22 cellular contexts compared by ENCODE assay signal in the genomic region with DNA sequence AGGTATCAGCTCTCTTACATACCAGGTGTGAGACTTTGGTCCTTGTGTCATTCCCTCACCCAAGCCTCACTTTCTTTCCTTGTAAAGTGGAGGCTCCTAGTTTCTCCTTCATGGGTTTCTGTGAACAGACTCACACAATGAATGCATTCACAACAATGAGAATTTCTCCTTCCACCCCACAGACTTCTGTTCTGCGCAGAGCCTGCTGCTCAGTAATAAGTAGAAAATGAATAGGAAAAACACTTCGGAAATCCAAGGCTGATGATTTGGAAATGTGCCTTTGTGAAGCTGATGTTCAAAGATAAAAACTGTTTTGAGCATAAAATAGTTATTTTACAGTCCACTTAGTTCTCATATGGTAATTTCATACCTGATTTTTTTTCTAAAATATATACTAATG.
DNase-seq lines count a peak whose midpoint lies in the region; TF ChIP-seq lines count a peak whose summit lies in the region.
"Had no signal": no experiment of that assay in that cellular context is flagged by ENCODE, and none has a peak within 500 bp of the region (broad histone marks: within the 10 kb centered on the region; RNA-seq: fewer than 3 reads in every experiment).

No MANE protein-coding gene starts in this region.

- H3K27me3 ChIP-seq in dorsolateral prefrontal cortex (no peaks in the 10 kb centered on the region), smooth muscle cell (ENCODE audit: low read depth) (peaks cover 5% of the 10 kb centered on the region)
- H3K27me3 ChIP-seq: BE2C, SJSA1 had no signal

- no peaks in the 10 kb centered on the region for H3K36me3 ChIP-seq in smooth muscle cell (ENCODE audit: low read depth)
- H3K36me3 ChIP-seq: BE2C, SJSA1 had no signal

- no peak overlapping the region for H3K9ac ChIP-seq in smooth muscle cell (ENCODE audit: low read depth)

- H3K4me1 ChIP-seq in smooth muscle cell (ENCODE audit: low read depth) = no peaks in the 10 kb centered on the region
- H3K4me1 ChIP-seq: BE2C had no signal

- no peaks in the 10 kb centered on the region for H4K20me1 ChIP-seq in smooth muscle cell (ENCODE audit: low read depth)

- TF ChIP-seq CTCF in dorsolateral prefrontal cortex (IDR thresholded peaks at IDR 0.05 in 54 of 56, conservative IDR thresholded peaks at IDR 0.05 in 2 of 56; ENCODE audit: low read depth in 1 of 56, partially characterized antibody in 56 of 56) (no peak), smooth muscle cell (IDR thresholded peaks at IDR 0.05; ENCODE audit: borderline replicate concordance, insufficient read depth, poor library complexity, severe bottlenecking) (no peak)

- H3K4me2 ChIP-seq in smooth muscle cell = peak overlapping the region; percentile 43

- peaks cover 5% of the 10 kb centered on the region for H3F3A ChIP-seq in smooth muscle cell (ENCODE audit: low read depth)

- DNase-seq in dorsolateral prefrontal cortex = no peak
- peak; percentile 61 for DNase-seq in midbrain (lab: John Stamatoyannopoulos, UW)
- DNase-seq in smooth muscle cell (lab: John Stamatoyannopoulos, UW; ENCODE audit: unreplicated experiment) = no peak
- DNase-seq in cerebellar nuclear complex (lab: John Stamatoyannopoulos, UW) = no peak
- no peak for DNase-seq in epidermal melanocyte (ENCODE audit: insufficient read length, low spot score)
- DNase-seq in stimulated activated CD4-positive, alpha-beta T cell treated with anti-CD3 and anti-CD28 coated beads, Interleukin-2, amount 100 ng/mL, for 48 hours = no peak
- DNase-seq in KG1 (lab: John Stamatoyannopoulos, UW) = no peak
- DNase-seq: BE2C; CD8-positive, alpha-beta memory T cell; DMS 273 treated with DMSO at 0.1 percent for 48 hours; DMS79; EL; GDM1; NCI-H1048; NCI-H1417; NCI-H1694 treated with DMSO at 0.1 percent for 48 hours; NCI-H2081; NCI-H2227 treated with DMSO at 0.1 percent for 48 hours; NCI-H526 treated with DMSO at 0.1 percent for 48 hours; Right ventricle myocardium superior; RPMI8226 had no signal

- H3K4me3 ChIP-seq in dorsolateral prefrontal cortex (peak overlapping the region in 1 of 59 donors; percentile 6), smooth muscle cell (no peak overlapping the region)
- H3K4me3 ChIP-seq: SJSA1 had no signal

- H2AFZ ChIP-seq in smooth muscle cell (ENCODE audit: low read depth) = no peak overlapping the region

- H3K79me2 ChIP-seq in smooth muscle cell (ENCODE audit: low read depth) = no peaks in the 10 kb centered on the region

- intact Hi-C loops in dorsolateral prefrontal cortex (cut with DNase I) = loop anchor here in 1 of 2 donors (5.0 kb wide), 1 partner anchor 35 kb away; no protein-coding TSS in a partner anchor

- H3K27ac ChIP-seq in dorsolateral prefrontal cortex (peak overlapping the region; percentile 62 to 97 (median 91)), smooth muscle cell (ENCODE audit: low read depth) (peak overlapping the region; percentile 27)
- H3K27ac ChIP-seq: SJSA1 had no signal

- no peaks in the 10 kb centered on the region for H3K9me3 ChIP-seq in smooth muscle cell (replicated peaks; ENCODE audit: low read depth)
- H3K9me3 ChIP-seq: BE2C, SJSA1 had no signal

- WGBS in smooth muscle cell (ENCODE audit: low lambda C conversion rate) = 92% methylated on average over 2 of the region's 2 CpGs
